ENCODE assay signal across 31 cellular contexts in genomic region chr1:143680304-143680703, GRCh38.
"Had no signal": no experiment of that assay in that cellular context is flagged by ENCODE, and none has a peak within 500 bp of the region (broad histone marks: within the 10 kb centered on the region; RNA-seq: fewer than 3 reads in every experiment).

No MANE protein-coding gene starts in this region.

- ATAC-seq: activated CD4-positive, alpha-beta T cell treated with anti-CD3 and anti-CD28 coated beads for 36 hours; activated CD4-positive, CD25-positive, alpha-beta regulatory T cell treated with anti-CD3 and anti-CD28 coated beads, Interleukin-2, amount 50 U/mL, for 24 hours; activated CD8-positive, alpha-beta memory T cell treated with anti-CD3 and anti-CD28 coated beads, Interleukin-2, amount 10 ng/mL, durations not matched to agents 7 days and 5 days; activated CD8-positive, alpha-beta T cell treated with anti-CD3 and anti-CD28 coated beads, Interleukin-2, amount 10 ng/mL, durations not matched to agents 7 days and 5 days; activated naive CD8-positive, alpha-beta T cell treated with anti-CD3 and anti-CD28 coated beads, Interleukin-2, amount 50 U/mL, for 24 hours; WTC11 had no signal

- H3K27me3 ChIP-seq: ascending aorta, colonic mucosa had no signal

- H3K9me3 ChIP-seq: ascending aorta, colonic mucosa had no signal

- H3K27ac ChIP-seq: ascending aorta, cardiac muscle cell, colonic mucosa, WERI-Rb-1 had no signal

- H3K4me1 ChIP-seq: ascending aorta, colonic mucosa had no signal

- H3K36me3 ChIP-seq: ascending aorta, cardiac muscle cell, colonic mucosa, WERI-Rb-1 had no signal

- H3K4me3 ChIP-seq: ascending aorta, cardiac muscle cell, colonic mucosa had no signal

- DNase-seq: activated CD4-positive, alpha-beta memory T cell treated with anti-CD3 and anti-CD28 coated beads, Interleukin-2, amount 10 ng/mL, durations not matched to agents 7 days and 5 days; activated CD4-positive, alpha-beta T cell treated with anti-CD3 and anti-CD28 coated beads for 1 hour; activated CD4-positive, alpha-beta T cell treated with anti-CD3 and anti-CD28 coated beads for 36 hours; activated CD4-positive, alpha-beta T cell treated with anti-CD3 and anti-CD28 coated beads for 48 hours; activated CD4-positive, alpha-beta T cell treated with anti-CD3 and anti-CD28 coated beads, Interleukin-2, amount 10 ng/mL, durations not matched to agents 7 days and 5 days; activated CD4-positive, alpha-beta T cell treated with anti-CD3 and anti-CD28 coated beads, Interleukin-2, amount 50 U/mL, for 48 hours; activated CD4-positive, CD25-positive, alpha-beta regulatory T cell; activated CD8-positive, alpha-beta memory T cell treated with anti-CD3 and anti-CD28 coated beads for 24 hours; activated CD8-positive, alpha-beta memory T cell treated with anti-CD3 and anti-CD28 coated beads, Interleukin-2, amount 10 ng/mL, durations not matched to agents 7 days and 5 days; activated CD8-positive, alpha-beta memory T cell treated with anti-CD3 and anti-CD28 coated beads, Interleukin-2, amount 50 U/mL, for 48 hours; activated CD8-positive, alpha-beta T cell treated with anti-CD3 and anti-CD28 coated beads, Interleukin-2, amount 10 ng/mL, durations not matched to agents 7 days and 5 days; activated effector memory CD4-positive, alpha-beta T cell treated with Interleukin-2 at 50 U/mL for 16 hours; activated gamma-delta T cell; activated naive CD4-positive, alpha-beta T cell treated with anti-CD3 and anti-CD28 coated beads, Interleukin-2, amount 10 ng/mL, durations not matched to agents 7 days and 5 days; activated naive CD4-positive, alpha-beta T cell treated with Interleukin-2 at 50 U/mL for 16 hours; activated naive CD8-positive, alpha-beta T cell treated with anti-CD3 and anti-CD28 coated beads, Interleukin-2, amount 10 ng/mL, durations not matched to agents 7 days and 5 days; activated naive CD8-positive, alpha-beta T cell treated with anti-CD3 and anti-CD28 coated beads, Interleukin-2, amount 50 U/mL, for 24 hours; activated T-cell treated with anti-CD3 and anti-CD28 coated beads, Interleukin-2, amount 50 U/mL, for 24 hours; activated T-cell treated with anti-CD3 and anti-CD28 coated beads, Interleukin-2, amount 50 U/mL, for 48 hours; amygdala; anterior cingulate cortex; caudate nucleus; cerebellar nuclear complex; colonic mucosa; T-helper 2 cell; T-helper 9 cell; WERI-Rb-1 had no signal
